Comparison of ENCODE assay signal across 8 cellular contexts in the genomic region with DNA sequence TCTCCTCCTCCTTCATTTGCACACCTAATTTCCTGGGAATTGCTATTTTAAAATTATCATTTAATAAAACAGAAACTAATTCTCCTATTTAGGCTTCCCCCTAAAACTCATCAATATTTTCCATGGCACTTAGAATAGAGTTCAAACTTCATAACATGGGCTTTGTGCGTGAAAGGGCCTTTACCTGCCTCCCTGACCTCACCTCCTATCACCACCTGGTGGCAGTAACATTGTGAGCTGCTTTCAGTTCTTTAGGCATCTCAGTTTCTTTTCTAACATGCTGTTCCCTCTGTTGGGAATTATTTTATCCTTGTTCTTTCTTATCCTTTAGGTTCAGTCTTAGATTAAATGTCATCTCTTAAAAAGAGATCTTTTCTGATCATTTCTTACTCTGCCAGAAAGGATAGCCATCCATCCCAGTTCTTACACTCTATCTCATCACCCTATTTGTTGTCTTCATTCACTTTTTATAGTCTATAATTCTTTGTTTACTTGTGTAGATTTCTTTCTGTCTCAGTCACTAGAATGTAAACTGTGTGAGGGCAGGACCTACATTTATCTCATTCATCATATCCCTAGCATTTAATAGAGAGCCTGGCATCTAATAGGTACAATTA.
A peak's percentile ranks its signal among the peaks of the same experiment; 100 is the strongest.
DNase-seq lines count a peak whose midpoint lies in the region; ATAC-seq and TF ChIP-seq lines count a peak whose summit lies in the region.

No MANE protein-coding gene starts in this region.

- H3K27ac ChIP-seq in C4-2B = no peak overlapping the region

- no peak overlapping the region for H3K27ac Mint-ChIP-seq in naive thymus-derived CD8-positive, alpha-beta T cell
- H3K27ac Mint-ChIP-seq in activated T-helper 1 cell treated with anti-CD3 and anti-CD28 coated beads, Interleukin-12 subunit alpha, Interleukin-12 subunit beta, Interleukin-2, Interleukin-4 antibody, amounts not matched to agents 30 ng/mL and 10 ng/mL and 1 ng/mL, durations not matched to agents 14 hours and 24 hours and 36 hours = no peak overlapping the region

- TF ChIP-seq CTCF in C4-2B (conservative IDR thresholded peaks at IDR 0.05) (peak; percentile 83), GM13977 (IDR thresholded peaks at IDR 0.05; ENCODE audit: extremely low read depth, insufficient read depth, missing control alignments) (peak; percentile 53)

- in situ Hi-C loops in GM13977 (cut with MboI; ENCODE audit: low pct_unique_long_range_greater_than_20kb, low sequenced_read_pairs, unreplicated experiment) = no loop called here

- intact Hi-C loops in activated T-helper 1 cell treated with anti-CD3 and anti-CD28 coated beads, Interleukin-12 subunit alpha, Interleukin-12 subunit beta, Interleukin-2, Interleukin-4 antibody, amounts not matched to agents 30 ng/mL and 10 ng/mL and 1 ng/mL, durations not matched to agents 14 hours and 24 hours and 36 hours (cut with micrococcal nuclease) = loop anchor here (1.0 to 5.0 kb wide), 3 partner anchors 83 to 262 kb away; no protein-coding TSS in a partner anchor

- peaks cover 0 to 3% (median 0%) of the 10 kb centered on the region in 3 donors for H3K36me3 Mint-ChIP-seq in naive thymus-derived CD8-positive, alpha-beta T cell
- H3K36me3 Mint-ChIP-seq in activated T-helper 1 cell treated with anti-CD3 and anti-CD28 coated beads, Interleukin-12 subunit alpha, Interleukin-12 subunit beta, Interleukin-2, Interleukin-4 antibody, amounts not matched to agents 30 ng/mL and 10 ng/mL and 1 ng/mL, durations not matched to agents 14 hours and 24 hours and 36 hours (ENCODE audit: low read depth) = no peaks in the 10 kb centered on the region

- peaks cover 9 to 16% (median 11%) of the 10 kb centered on the region in 4 donors for H3K4me1 Mint-ChIP-seq in naive thymus-derived CD8-positive, alpha-beta T cell
- no peaks in the 10 kb centered on the region for H3K4me1 Mint-ChIP-seq in activated T-helper 1 cell treated with anti-CD3 and anti-CD28 coated beads, Interleukin-12 subunit alpha, Interleukin-12 subunit beta, Interleukin-2, Interleukin-4 antibody, amounts not matched to agents 30 ng/mL and 10 ng/mL and 1 ng/mL, durations not matched to agents 14 hours and 24 hours and 36 hours (ENCODE audit: low read depth)

- no peaks in the 10 kb centered on the region for H3K27me3 Mint-ChIP-seq in naive thymus-derived CD8-positive, alpha-beta T cell
- H3K27me3 Mint-ChIP-seq in activated T-helper 1 cell treated with anti-CD3 and anti-CD28 coated beads, Interleukin-12 subunit alpha, Interleukin-12 subunit beta, Interleukin-2, Interleukin-4 antibody, amounts not matched to agents 30 ng/mL and 10 ng/mL and 1 ng/mL, durations not matched to agents 14 hours and 24 hours and 36 hours (ENCODE audit: insufficient read depth) = no peaks in the 10 kb centered on the region

- ATAC-seq in naive thymus-derived CD8-positive, alpha-beta T cell = no peak
- no peak for ATAC-seq in esophagus mucosa

- no peaks in the 10 kb centered on the region for H3K9me3 Mint-ChIP-seq in naive thymus-derived CD8-positive, alpha-beta T cell
- no peaks in the 10 kb centered on the region for H3K9me3 Mint-ChIP-seq in activated T-helper 1 cell treated with anti-CD3 and anti-CD28 coated beads, Interleukin-12 subunit alpha, Interleukin-12 subunit beta, Interleukin-2, Interleukin-4 antibody, amounts not matched to agents 30 ng/mL and 10 ng/mL and 1 ng/mL, durations not matched to agents 14 hours and 24 hours and 36 hours

- POLR2A ChIA-PET in naive thymus-derived CD8-positive, alpha-beta T cell (lab: Charles Lee) = no interaction called here

- DNase-seq in GM13977 (ENCODE audit: low spot score) = peak; percentile 12
- DNase-seq in OCI-M1 (lab: John Stamatoyannopoulos, UW) = peak; percentile 26
- peak; percentile 9 for DNase-seq in glomerular visceral epithelial cell (ENCODE audit: extremely low spot score)
- DNase-seq in naive thymus-derived CD8-positive, alpha-beta T cell = no peak
- no peak for DNase-seq in 8988T
- no peak for DNase-seq in activated T-helper 1 cell treated with anti-CD3 and anti-CD28 coated beads, Interleukin-12 subunit alpha, Interleukin-12 subunit beta, Interleukin-2, Interleukin-4 antibody, amounts not matched to agents 30 ng/mL and 10 ng/mL and 1 ng/mL, durations not matched to agents 14 hours and 24 hours and 36 hours (ENCODE audit: low spot score)

- no peak overlapping the region for H3K4me3 Mint-ChIP-seq in naive thymus-derived CD8-positive, alpha-beta T cell
- H3K4me3 Mint-ChIP-seq in activated T-helper 1 cell treated with anti-CD3 and anti-CD28 coated beads, Interleukin-12 subunit alpha, Interleukin-12 subunit beta, Interleukin-2, Interleukin-4 antibody, amounts not matched to agents 30 ng/mL and 10 ng/mL and 1 ng/mL, durations not matched to agents 14 hours and 24 hours and 36 hours = no peak overlapping the region

Comparison
In these comparisons a context has a peak if more than half of its experiments do, and no peak if none do; other contexts are left out.
1. DNase-seq: peak in GM13977 (single experiment), OCI-M1 (single experiment) and glomerular visceral epithelial cell (single experiment); none in naive thymus-derived CD8-positive, alpha-beta T cell (0 of 10), 8988T (single experiment) and activated T-helper 1 cell treated with anti-CD3 and anti-CD28 coated beads, Interleukin-12 subunit alpha, Interleukin-12 subunit beta, Interleukin-2, Interleukin-4 antibody, amounts not matched to agents 30 ng/mL and 10 ng/mL and 1 ng/mL, durations not matched to agents 14 hours and 24 hours and 36 hours (single experiment).